ENCODE assay signal across 1 cellular context in the genomic region with DNA sequence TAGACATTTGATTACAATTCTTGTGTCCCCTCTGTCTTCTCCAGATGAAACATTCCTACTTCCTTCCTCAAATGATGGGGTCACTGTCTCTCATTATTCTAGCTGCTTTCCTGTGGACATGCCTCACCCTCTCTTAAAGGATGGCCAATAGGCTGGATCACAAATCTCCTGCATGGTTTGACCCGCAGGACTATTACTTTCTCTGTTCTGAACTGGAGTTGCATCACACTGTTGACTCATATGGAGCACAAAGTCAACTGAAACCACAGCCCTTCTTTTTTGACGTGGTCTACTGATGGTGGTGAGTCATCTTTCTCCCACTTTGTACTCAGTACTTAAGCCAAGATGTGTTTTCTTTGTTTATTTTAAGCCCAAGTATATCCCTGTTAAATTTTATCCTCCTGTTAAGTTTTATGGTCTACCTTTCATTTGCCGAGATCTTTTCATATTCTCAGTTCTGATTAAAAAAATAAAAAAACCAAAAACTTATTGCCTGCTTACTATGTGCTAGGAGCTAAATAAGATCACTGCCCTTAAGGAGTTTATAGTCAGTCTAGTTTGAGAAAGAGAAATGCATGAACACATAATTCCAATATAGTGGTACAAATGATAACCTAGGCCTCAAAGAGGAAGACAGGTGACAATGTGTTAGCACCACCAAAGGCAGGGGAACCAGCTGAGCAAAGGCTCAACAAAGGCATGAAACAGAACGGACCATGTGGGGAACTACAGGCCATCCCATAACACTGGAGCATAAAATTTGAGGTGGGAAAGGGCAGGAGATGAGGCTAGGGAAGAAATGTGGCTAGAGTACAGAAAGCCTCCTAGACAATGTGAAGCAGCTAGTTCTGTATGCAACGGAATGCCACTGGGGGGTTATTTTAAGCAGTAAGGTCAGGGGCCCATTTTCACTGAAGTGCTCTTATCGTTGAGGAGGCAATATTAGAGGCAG.
TF ChIP-seq lines count a peak whose summit lies in the region.

No MANE protein-coding gene starts in this region.

TF ChIP-seq in HepG2, 621 proteins besides CTCF, POLR2A, EP300 and RAD21 (continued from another document and continues in another):
- TF ChIP-seq THRA (CRISPR knock-in tag; IDR thresholded peaks at IDR 0.05; ENCODE audit: borderline replicate concordance) = peak; percentile 77; the same call in 1 of the 2 replicates
- peak; percentile 77; the same call in 1 of the 2 replicates for TF ChIP-seq FOXP1 (IDR thresholded peaks at IDR 0.05)
- TF ChIP-seq FOXP1 (CRISPR knock-in tag; IDR thresholded peaks at IDR 0.05) = peak; percentile 93
- peak; percentile 98 for TF ChIP-seq ZNF331 (CRISPR knock-in tag; IDR thresholded peaks at IDR 0.05)
- TF ChIP-seq, protein P1, sequence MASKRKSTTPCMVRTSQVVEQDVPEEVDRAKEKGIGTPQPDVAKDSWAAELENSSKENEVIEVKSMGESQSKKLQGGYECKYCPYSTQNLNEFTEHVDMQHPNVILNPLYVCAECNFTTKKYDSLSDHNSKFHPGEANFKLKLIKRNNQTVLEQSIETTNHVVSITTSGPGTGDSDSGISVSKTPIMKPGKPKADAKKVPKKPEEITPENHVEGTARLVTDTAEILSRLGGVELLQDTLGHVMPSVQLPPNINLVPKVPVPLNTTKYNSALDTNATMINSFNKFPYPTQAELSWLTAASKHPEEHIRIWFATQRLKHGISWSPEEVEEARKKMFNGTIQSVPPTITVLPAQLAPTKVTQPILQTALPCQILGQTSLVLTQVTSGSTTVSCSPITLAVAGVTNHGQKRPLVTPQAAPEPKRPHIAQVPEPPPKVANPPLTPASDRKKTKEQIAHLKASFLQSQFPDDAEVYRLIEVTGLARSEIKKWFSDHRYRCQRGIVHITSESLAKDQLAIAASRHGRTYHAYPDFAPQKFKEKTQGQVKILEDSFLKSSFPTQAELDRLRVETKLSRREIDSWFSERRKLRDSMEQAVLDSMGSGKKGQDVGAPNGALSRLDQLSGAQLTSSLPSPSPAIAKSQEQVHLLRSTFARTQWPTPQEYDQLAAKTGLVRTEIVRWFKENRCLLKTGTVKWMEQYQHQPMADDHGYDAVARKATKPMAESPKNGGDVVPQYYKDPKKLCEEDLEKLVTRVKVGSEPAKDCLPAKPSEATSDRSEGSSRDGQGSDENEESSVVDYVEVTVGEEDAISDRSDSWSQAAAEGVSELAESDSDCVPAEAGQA (IDR thresholded peaks at IDR 0.05; ENCODE audit: low read depth) = peak; percentile 82
- TF ChIP-seq, protein P1 (CRISPR knock-in tag; IDR thresholded peaks at IDR 0.05; ENCODE audit: borderline replicate concordance) = no peak; the same call in 1 of the 2 replicates
- TF ChIP-seq, protein P2, sequence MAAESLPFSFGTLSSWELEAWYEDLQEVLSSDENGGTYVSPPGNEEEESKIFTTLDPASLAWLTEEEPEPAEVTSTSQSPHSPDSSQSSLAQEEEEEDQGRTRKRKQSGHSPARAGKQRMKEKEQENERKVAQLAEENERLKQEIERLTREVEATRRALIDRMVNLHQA (CRISPR knock-in tag; IDR thresholded peaks at IDR 0.05) = no peak; the same call in 1 of the 2 replicates
- peak; percentile 94 for TF ChIP-seq ZNF710 (CRISPR knock-in tag; IDR thresholded peaks at IDR 0.05; ENCODE audit: borderline replicate concordance)
- TF ChIP-seq FOXJ3 (CRISPR knock-in tag; IDR thresholded peaks at IDR 0.05; ENCODE audit: borderline replicate concordance) = peak; percentile 95
- TF ChIP-seq HDAC1 (CRISPR knock-in tag; IDR thresholded peaks at IDR 0.05) = peak; percentile 96
- peak; percentile 95; the same call in 1 of the 2 replicates for TF ChIP-seq ZNF816 (CRISPR knock-in tag; IDR thresholded peaks at IDR 0.05; ENCODE audit: borderline replicate concordance)
- no peak for TF ChIP-seq ZNF703 (CRISPR knock-in tag; IDR thresholded peaks at IDR 0.05; ENCODE audit: borderline replicate concordance)
- TF ChIP-seq, protein P3, sequence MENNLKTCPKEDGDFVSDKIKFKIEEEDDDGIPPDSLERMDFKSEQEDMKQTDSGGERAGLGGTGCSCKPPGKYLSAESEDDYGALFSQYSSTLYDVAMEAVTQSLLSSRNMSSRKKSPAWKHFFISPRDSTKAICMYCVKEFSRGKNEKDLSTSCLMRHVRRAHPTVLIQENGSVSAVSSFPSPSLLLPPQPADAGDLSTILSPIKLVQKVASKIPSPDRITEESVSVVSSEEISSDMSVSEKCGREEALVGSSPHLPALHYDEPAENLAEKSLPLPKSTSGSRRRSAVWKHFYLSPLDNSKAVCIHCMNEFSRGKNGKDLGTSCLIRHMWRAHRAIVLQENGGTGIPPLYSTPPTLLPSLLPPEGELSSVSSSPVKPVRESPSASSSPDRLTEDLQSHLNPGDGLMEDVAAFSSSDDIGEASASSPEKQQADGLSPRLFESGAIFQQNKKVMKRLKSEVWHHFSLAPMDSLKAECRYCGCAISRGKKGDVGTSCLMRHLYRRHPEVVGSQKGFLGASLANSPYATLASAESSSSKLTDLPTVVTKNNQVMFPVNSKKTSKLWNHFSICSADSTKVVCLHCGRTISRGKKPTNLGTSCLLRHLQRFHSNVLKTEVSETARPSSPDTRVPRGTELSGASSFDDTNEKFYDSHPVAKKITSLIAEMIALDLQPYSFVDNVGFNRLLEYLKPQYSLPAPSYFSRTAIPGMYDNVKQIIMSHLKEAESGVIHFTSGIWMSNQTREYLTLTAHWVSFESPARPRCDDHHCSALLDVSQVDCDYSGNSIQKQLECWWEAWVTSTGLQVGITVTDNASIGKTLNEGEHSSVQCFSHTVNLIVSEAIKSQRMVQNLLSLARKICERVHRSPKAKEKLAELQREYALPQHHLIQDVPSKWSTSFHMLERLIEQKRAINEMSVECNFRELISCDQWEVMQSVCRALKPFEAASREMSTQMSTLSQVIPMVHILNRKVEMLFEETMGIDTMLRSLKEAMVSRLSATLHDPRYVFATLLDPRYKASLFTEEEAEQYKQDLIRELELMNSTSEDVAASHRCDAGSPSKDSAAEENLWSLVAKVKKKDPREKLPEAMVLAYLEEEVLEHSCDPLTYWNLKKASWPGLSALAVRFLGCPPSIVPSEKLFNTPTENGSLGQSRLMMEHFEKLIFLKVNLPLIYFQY (CRISPR knock-in tag; IDR thresholded peaks at IDR 0.05; ENCODE audit: borderline replicate concordance) = peak; percentile 90
- no peak for TF ChIP-seq E2F5 (CRISPR knock-in tag; conservative IDR thresholded peaks at IDR 0.05)
- TF ChIP-seq ADNP (CRISPR knock-in tag; IDR thresholded peaks at IDR 0.05) = 0 out of 2 replicates have a peak, but pooled peaks have one; percentile 9
- TF ChIP-seq ZSCAN25 (CRISPR knock-in tag; IDR thresholded peaks at IDR 0.05) = peak; percentile 92
- TF ChIP-seq ISL2 (CRISPR knock-in tag; IDR thresholded peaks at IDR 0.05) = peak; percentile 97
- no peak for TF ChIP-seq U2AF2 (IDR thresholded peaks at IDR 0.05; ENCODE audit: low read depth, low read length)
- TF ChIP-seq, protein P4, sequence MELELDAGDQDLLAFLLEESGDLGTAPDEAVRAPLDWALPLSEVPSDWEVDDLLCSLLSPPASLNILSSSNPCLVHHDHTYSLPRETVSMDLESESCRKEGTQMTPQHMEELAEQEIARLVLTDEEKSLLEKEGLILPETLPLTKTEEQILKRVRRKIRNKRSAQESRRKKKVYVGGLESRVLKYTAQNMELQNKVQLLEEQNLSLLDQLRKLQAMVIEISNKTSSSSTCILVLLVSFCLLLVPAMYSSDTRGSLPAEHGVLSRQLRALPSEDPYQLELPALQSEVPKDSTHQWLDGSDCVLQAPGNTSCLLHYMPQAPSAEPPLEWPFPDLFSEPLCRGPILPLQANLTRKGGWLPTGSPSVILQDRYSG (CRISPR knock-in tag; IDR thresholded peaks at IDR 0.05) = no peak
- no peak for TF ChIP-seq ZNF562 (CRISPR knock-in tag; IDR thresholded peaks at IDR 0.05; ENCODE audit: borderline replicate concordance)
- TF ChIP-seq, protein P5, sequence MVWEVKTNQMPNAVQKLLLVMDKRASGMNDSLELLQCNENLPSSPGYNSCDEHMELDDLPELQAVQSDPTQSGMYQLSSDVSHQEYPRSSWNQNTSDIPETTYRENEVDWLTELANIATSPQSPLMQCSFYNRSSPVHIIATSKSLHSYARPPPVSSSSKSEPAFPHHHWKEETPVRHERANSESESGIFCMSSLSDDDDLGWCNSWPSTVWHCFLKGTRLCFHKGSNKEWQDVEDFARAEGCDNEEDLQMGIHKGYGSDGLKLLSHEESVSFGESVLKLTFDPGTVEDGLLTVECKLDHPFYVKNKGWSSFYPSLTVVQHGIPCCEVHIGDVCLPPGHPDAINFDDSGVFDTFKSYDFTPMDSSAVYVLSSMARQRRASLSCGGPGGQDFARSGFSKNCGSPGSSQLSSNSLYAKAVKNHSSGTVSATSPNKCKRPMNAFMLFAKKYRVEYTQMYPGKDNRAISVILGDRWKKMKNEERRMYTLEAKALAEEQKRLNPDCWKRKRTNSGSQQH (CRISPR knock-in tag; IDR thresholded peaks at IDR 0.05; ENCODE audit: low read depth) = peak; percentile 76; the same call in 1 of the 2 replicates
- TF ChIP-seq GATA4 (IDR thresholded peaks at IDR 0.05; ENCODE audit: borderline replicate concordance, low read depth) = peak; percentile 65; the same call in 1 of the 2 replicates
- 0 out of 2 replicates have a peak, but pooled peaks have one; percentile 12 for TF ChIP-seq MAFF (IDR thresholded peaks at IDR 0.05; ENCODE audit: low read depth, low read length)
- TF ChIP-seq POGK (CRISPR knock-in tag; conservative IDR thresholded peaks at IDR 0.05) = peak; percentile 100
- TF ChIP-seq GPN1 (CRISPR knock-in tag; IDR thresholded peaks at IDR 0.05; ENCODE audit: borderline replicate concordance) = no peak
- TF ChIP-seq KMT2B (CRISPR knock-in tag; IDR thresholded peaks at IDR 0.05) = peak; percentile 61
- TF ChIP-seq ZBTB20 (CRISPR knock-in tag; IDR thresholded peaks at IDR 0.05; ENCODE audit: borderline replicate concordance, low read depth) = no peak; the same call in 1 of the 2 replicates
- no peak for TF ChIP-seq ZNF446 (CRISPR knock-in tag; IDR thresholded peaks at IDR 0.05)
- TF ChIP-seq ZFYVE20 (CRISPR knock-in tag; IDR thresholded peaks at IDR 0.05; ENCODE audit: borderline replicate concordance, low read depth) = no peak
- peak; percentile 100 for TF ChIP-seq CEBPG (CRISPR knock-in tag; IDR thresholded peaks at IDR 0.05)
